In the genomic region with DNA sequence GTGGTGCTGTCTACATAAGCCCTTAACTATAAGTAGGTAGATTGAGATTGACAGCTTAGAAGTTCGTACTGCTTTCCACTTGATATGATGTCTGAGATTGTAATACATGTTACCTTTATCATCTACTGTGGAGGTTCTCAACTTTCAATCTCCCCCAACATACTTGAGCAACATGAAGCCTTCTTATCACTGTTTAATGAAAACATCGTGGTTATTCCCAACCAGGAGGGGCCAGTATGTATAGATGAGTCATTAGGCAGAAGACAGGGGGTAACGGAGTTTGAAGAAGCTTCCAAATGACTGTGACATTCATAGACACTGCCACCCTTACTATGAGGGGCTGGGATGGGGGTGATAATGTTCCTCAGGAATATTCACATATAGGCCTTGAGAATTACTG, we compare ENCODE assay signal across 22 cellular contexts.
"Had no signal": no experiment of that assay in that cellular context is flagged by ENCODE, and none has a peak within 500 bp of the region (broad histone marks: within the 10 kb centered on the region; RNA-seq: fewer than 3 reads in every experiment).

No MANE protein-coding gene starts in this region.

- H3K9me3 ChIP-seq: breast epithelium, heart right ventricle, lower lobe of right lung, right lobe of liver, upper lobe of left lung had no signal

- ATAC-seq: heart right ventricle; left colon; lower lobe of right lung; right lobe of liver; stimulated activated naive CD8-positive, alpha-beta T cell treated with anti-CD3 and anti-CD28 coated beads, Interleukin-15, amount 100 ng/mL, for 72 hours had no signal

- H3K27me3 ChIP-seq: breast epithelium, heart right ventricle, right lobe of liver, upper lobe of left lung had no signal

- H3K27me3 Mint-ChIP-seq: activated naive CD4-positive, alpha-beta T cell treated with anti-CD3 and anti-CD28 coated beads, Interleukin-2, amount 10 ng/mL, durations not matched to agents 7 days and 5 days; effector memory CD8-positive, alpha-beta T cell; stimulated activated naive CD8-positive, alpha-beta T cell treated with anti-CD3 and anti-CD28 coated beads, Interleukin-15, amount 100 ng/mL, for 72 hours had no signal

- H3K27ac ChIP-seq: breast epithelium, heart right ventricle, lower lobe of right lung, right lobe of liver, upper lobe of left lung had no signal

- FAIRE-seq: islet of Langerhans had no signal

- H3K9me3 Mint-ChIP-seq: effector memory CD8-positive, alpha-beta T cell; neural crest cell; stimulated activated naive CD8-positive, alpha-beta T cell treated with anti-CD3 and anti-CD28 coated beads, Interleukin-15, amount 100 ng/mL, for 72 hours had no signal

- H3K36me3 ChIP-seq: breast epithelium, lower lobe of right lung, right lobe of liver, upper lobe of left lung had no signal

- H3K4me1 Mint-ChIP-seq: neural crest cell had no signal

- H3K4me1 ChIP-seq: breast epithelium, heart right ventricle, lower lobe of right lung, right lobe of liver had no signal

- H3K4me3 Mint-ChIP-seq: neural crest cell; stimulated activated naive CD8-positive, alpha-beta T cell treated with anti-CD3 and anti-CD28 coated beads, Interleukin-15, amount 100 ng/mL, for 72 hours had no signal

- H3K4me2 ChIP-seq: smooth muscle cell had no signal

- H3K4me3 ChIP-seq: breast epithelium, heart right ventricle, lower lobe of right lung, right lobe of liver, smooth muscle cell, upper lobe of left lung had no signal

- DNase-seq: activated CD4-positive, alpha-beta T cell treated with anti-CD3 and anti-CD28 coated beads for 1 hour; activated CD8-positive, alpha-beta memory T cell treated with anti-CD3 and anti-CD28 coated beads, Interleukin-2, amount 50 U/mL, for 48 hours; amniotic stem cell; dermis blood vessel endothelial cell; effector memory CD8-positive, alpha-beta T cell; foreskin melanocyte; heart right ventricle; left colon; lower lobe of right lung; midbrain; right lobe of liver; stimulated activated CD4-positive, alpha-beta T cell treated with anti-CD3 and anti-CD28 coated beads, Interleukin-4, amount 100 ng/mL, for 4 hours; stimulated activated CD8-positive, alpha-beta memory T cell treated with anti-CD3 and anti-CD28 coated beads, Interleukin-4, amount 100 ng/mL, for 48 hours; stimulated activated naive CD8-positive, alpha-beta T cell treated with anti-CD3 and anti-CD28 coated beads, Interleukin-15, amount 100 ng/mL, for 72 hours; SW 1271; T1000; upper lobe of left lung had no signal

- H3K27ac Mint-ChIP-seq: activated naive CD4-positive, alpha-beta T cell treated with anti-CD3 and anti-CD28 coated beads, Interleukin-2, amount 10 ng/mL, durations not matched to agents 7 days and 5 days had no signal
